9 cellular contexts compared by ENCODE assay signal in genomic region chr6:107114872-107115694, GRCh38. TPM values are rescaled to one million over a fixed set of nuclear protein-coding genes. Genes with fewer than 3 reads are reported as not detected.
A peak's percentile ranks its signal among the peaks of the same experiment; 100 is the strongest.
DNase-seq lines count a peak whose midpoint lies in the region; ATAC-seq, FAIRE-seq and TF ChIP-seq lines count a peak whose summit lies in the region.
"Had no signal": no experiment of that assay in that cellular context is flagged by ENCODE, and none has a peak within 500 bp of the region (broad histone marks: within the 10 kb centered on the region; RNA-seq: fewer than 3 reads in every experiment).

Gene BEND3, minus strand, starts transcription at chr6:107115515. Its CDS starts 16,230 bp downstream, at chr6:107099285.

- H2AFZ ChIP-seq in OCI-LY3 (ENCODE audit: low read depth, low read length), result peak within 1 kb of the TSS; percentile 98

- intact Hi-C loops in Right ventricle myocardium superior (cut with DNase I), result loop anchor here (10.0 kb wide), 1 partner anchor 90 kb away; the partner anchor contains the start of gene MTRES1
- intact Hi-C loops in pancreas (cut with DNase I), result no loop called here

- H3K27ac ChIP-seq in OCI-LY3 (ENCODE audit: low read length) (peak within 1 kb of the TSS; percentile 78), pancreas (peak within 1 kb of the TSS; percentile 78 to 93 (median 90))

- H3K4me3 ChIP-seq in OCI-LY3 (ENCODE audit: low read length) (peak within 1 kb of the TSS; percentile 93), pancreas (peak within 1 kb of the TSS; percentile 53 to 75 (median 64))

- no peaks in the 10 kb centered on the region for H4K20me1 ChIP-seq in OCI-LY3 (ENCODE audit: insufficient read depth, low read length)

- peak; percentile 83 for DNase-seq in DMS 273 (lab: John Stamatoyannopoulos, UW; ENCODE audit: unreplicated experiment)
- no peak for DNase-seq in DMS 273 treated with DMSO at 0.1 percent for 48 hours (lab: John Stamatoyannopoulos, UW)
- DNase-seq in activated naive CD4-positive, alpha-beta T cell treated with anti-CD3 and anti-CD28 coated beads, Interleukin-2, amount 10 ng/mL, durations not matched to agents 7 days and 5 days, result peak; percentile 62
- DNase-seq in Right ventricle myocardium superior, result peak; percentile 69
- DNase-seq in pancreas, result peak; percentile 35 to 77 (median 52)
- no peak for DNase-seq in cerebellar nuclear complex (lab: John Stamatoyannopoulos, UW)

- peak within 1 kb of the TSS; percentile 72 for H3K4me3 Mint-ChIP-seq in activated naive CD4-positive, alpha-beta T cell treated with anti-CD3 and anti-CD28 coated beads, Interleukin-2, amount 10 ng/mL, durations not matched to agents 7 days and 5 days

- TF ChIP-seq CTCF in OCI-LY3 (IDR thresholded peaks at IDR 0.05; ENCODE audit: low read depth, low read length), result no peak
- TF ChIP-seq CTCF in pancreas (IDR thresholded peaks at IDR 0.05), result no peak

- H3K27ac Mint-ChIP-seq in activated naive CD4-positive, alpha-beta T cell treated with anti-CD3 and anti-CD28 coated beads, Interleukin-2, amount 10 ng/mL, durations not matched to agents 7 days and 5 days, result peak within 1 kb of the TSS; percentile 45

- H3K4me1 Mint-ChIP-seq in activated naive CD4-positive, alpha-beta T cell treated with anti-CD3 and anti-CD28 coated beads, Interleukin-2, amount 10 ng/mL, durations not matched to agents 7 days and 5 days, result peaks cover 19% of the 10 kb centered on the region

- no peaks in the 10 kb centered on the region for H3K9me3 ChIP-seq in OCI-LY3 (ENCODE audit: insufficient read depth, low read length)
- H3K9me3 ChIP-seq in pancreas, result no peaks in the 10 kb centered on the region

- ATAC-seq in HG02885 (IDR thresholded peaks at IDR 0.05; ENCODE audit: poor library complexity, unreplicated experiment) (peak; percentile 33), Right ventricle myocardium superior (ENCODE audit: poor library complexity) (peak; percentile 8), pancreas (peak; percentile 12 to 37 (median 13))

- H3K79me2 ChIP-seq in OCI-LY3 (ENCODE audit: low read length), result peaks cover 8% of the 10 kb centered on the region; the same call in 1 of the 2 replicates

- H3K27me3 Mint-ChIP-seq in activated naive CD4-positive, alpha-beta T cell treated with anti-CD3 and anti-CD28 coated beads, Interleukin-2, amount 10 ng/mL, durations not matched to agents 7 days and 5 days, result peaks cover 23% of the 10 kb centered on the region

- peak within 1 kb of the TSS; percentile 87 for H3K9ac ChIP-seq in OCI-LY3 (ENCODE audit: low read length)

- H3K4me2 ChIP-seq in OCI-LY3 (ENCODE audit: low read length), result peak within 1 kb of the TSS; percentile 100

- no peak for FAIRE-seq in pancreas (lab: Jason Lieb, UNC)
- FAIRE-seq: A204.1 had no signal

- peaks cover 23% of the 10 kb centered on the region for H3K4me1 ChIP-seq in OCI-LY3 (ENCODE audit: low read length)
- H3K4me1 ChIP-seq in pancreas, result peaks cover 0 to 7% (median 7%) of the 10 kb centered on the region in 3 donors

- WGBS in pancreas, 2 donors, result 0 to 1% methylated on average over 28 to 120 of the region's 120 CpGs

- H3K27me3 ChIP-seq in OCI-LY3 (ENCODE audit: low read depth, low read length), result no peaks in the 10 kb centered on the region
- H3K27me3 ChIP-seq in pancreas, result no peaks in the 10 kb centered on the region

- H3K36me3 ChIP-seq in OCI-LY3 (replicated peaks; ENCODE audit: low read depth, low read length) (no peaks in the 10 kb centered on the region), pancreas (no peaks in the 10 kb centered on the region)

- CTCF ChIA-PET in activated naive CD4-positive, alpha-beta T cell treated with anti-CD3 and anti-CD28 coated beads, Interleukin-2, amount 10 ng/mL, durations not matched to agents 7 days and 5 days (lab: Charles Lee), result interaction anchor here (0.6 to 1.5 kb wide), 3 partner anchors 11 to 719 kb away, joined by 3 to 6 read pairs (median 4); partner anchors contain the start of gene MTRES1

- no peaks in the 10 kb centered on the region for H3K9me3 Mint-ChIP-seq in activated naive CD4-positive, alpha-beta T cell treated with anti-CD3 and anti-CD28 coated beads, Interleukin-2, amount 10 ng/mL, durations not matched to agents 7 days and 5 days

- no peaks in the 10 kb centered on the region for H3K36me3 Mint-ChIP-seq in activated naive CD4-positive, alpha-beta T cell treated with anti-CD3 and anti-CD28 coated beads, Interleukin-2, amount 10 ng/mL, durations not matched to agents 7 days and 5 days

RNA-seq across cellular contexts. Expression of gene BEND3, which starts in this region (rescaled TPM):
- total RNA-seq in Right ventricle myocardium superior (1.5 TPM), pancreas (1 to 10 TPM; 1.4 to 3.4 (median 2.5) TPM)
- polyA plus RNA-seq in pancreas, result under 1 TPM; 0.77 to 0.87 TPM

Comparison
In these comparisons a context has a peak if more than half of its experiments do, and no peak if none do; other contexts are left out.
1. DNase-seq: peak in DMS 273 (single experiment), activated naive CD4-positive, alpha-beta T cell treated with anti-CD3 and anti-CD28 coated beads, Interleukin-2, amount 10 ng/mL, durations not matched to agents 7 days and 5 days (single experiment), Right ventricle myocardium superior (single experiment) and pancreas (6 of 6); none in DMS 273 treated with DMSO at 0.1 percent for 48 hours (single experiment) and cerebellar nuclear complex (0 of 2).
2. Peak in every context shown above with its lines, with median percentiles within 50 percentile points of each other: ATAC-seq.